In the genomic region with DNA sequence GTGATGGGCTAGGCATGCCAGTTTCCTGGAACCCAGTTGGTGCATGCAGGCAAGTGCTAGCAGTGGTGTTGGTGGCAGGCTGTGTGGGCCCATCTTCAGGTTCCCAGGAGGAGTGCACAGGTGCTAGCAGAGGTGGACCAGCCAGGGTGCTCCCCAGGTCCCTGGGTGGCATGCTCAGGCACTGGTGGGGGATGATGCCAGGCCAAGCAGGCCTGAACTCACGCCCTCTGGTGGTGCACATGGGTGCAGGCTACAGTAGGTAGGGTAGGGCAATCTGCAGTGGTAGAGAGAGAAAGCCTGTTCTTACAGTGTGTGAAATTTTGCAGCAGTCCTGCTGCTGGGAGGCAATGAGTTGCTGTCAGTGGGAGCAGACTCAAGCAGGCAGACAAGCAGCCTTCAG, we compare ENCODE assay signal across 15 cellular contexts.
DNase-seq lines count a peak whose midpoint lies in the region; FAIRE-seq and TF ChIP-seq lines count a peak whose summit lies in the region.
"Had no signal": no experiment of that assay in that cellular context is flagged by ENCODE, and none has a peak within 500 bp of the region (broad histone marks: within the 10 kb centered on the region; RNA-seq: fewer than 3 reads in every experiment).

No MANE protein-coding gene starts in this region.

- no peak overlapping the region for H3K4me3 Mint-ChIP-seq in endodermal cell
- H3K4me3 Mint-ChIP-seq in activated naive CD4-positive, alpha-beta T cell treated with anti-CD3 and anti-CD28 coated beads for 36 hours: no peak overlapping the region

- peak; percentile 13 for FAIRE-seq in urothelium cell line (lab: Jason Lieb, UNC)
- FAIRE-seq: H54 had no signal

- peaks cover 21% of the 10 kb centered on the region for H3K4me1 Mint-ChIP-seq in endodermal cell
- no peaks in the 10 kb centered on the region for H3K4me1 Mint-ChIP-seq in activated naive CD4-positive, alpha-beta T cell treated with anti-CD3 and anti-CD28 coated beads for 36 hours (ENCODE audit: low read depth)

- no peak overlapping the region for H3K27ac ChIP-seq in endodermal cell (ENCODE audit: low read depth, low read length)
- H3K27ac ChIP-seq: VCaP had no signal

- no peaks in the 10 kb centered on the region for H3K27me3 Mint-ChIP-seq in endodermal cell (ENCODE audit: insufficient read depth)
- no peaks in the 10 kb centered on the region for H3K27me3 Mint-ChIP-seq in activated naive CD4-positive, alpha-beta T cell treated with anti-CD3 and anti-CD28 coated beads for 36 hours (ENCODE audit: low read depth)

- H3K9ac ChIP-seq in endodermal cell (ENCODE audit: extremely low read depth, low read length, poor library complexity, severe bottlenecking): no peak overlapping the region

- H3K27me3 ChIP-seq in endodermal cell (ENCODE audit: control insufficient read depth, insufficient read depth, low read length, poor library complexity, severe bottlenecking): no peaks in the 10 kb centered on the region

- H3K36me3 Mint-ChIP-seq in endodermal cell (ENCODE audit: low read depth): peaks cover 5% of the 10 kb centered on the region
- H3K36me3 Mint-ChIP-seq in activated naive CD4-positive, alpha-beta T cell treated with anti-CD3 and anti-CD28 coated beads for 36 hours (ENCODE audit: low read depth): no peaks in the 10 kb centered on the region

- WGBS in endodermal cell (ENCODE audit: insufficient coverage in 1 of 2, insufficient read length in 1 of 2), 2 experiments: 59% methylated on average over 1 of the region's 1 CpG; no CpG with 5 or more reads in 1 of the 2 experiments

- peaks cover 9% of the 10 kb centered on the region for H3K9me3 ChIP-seq in endodermal cell (ENCODE audit: control insufficient read depth, low read length)
- H3K9me3 ChIP-seq: Caco-2 had no signal

- peak overlapping the region; percentile 44 for H3K27ac Mint-ChIP-seq in endodermal cell
- no peak overlapping the region for H3K27ac Mint-ChIP-seq in activated naive CD4-positive, alpha-beta T cell treated with anti-CD3 and anti-CD28 coated beads for 36 hours
- H3K27ac Mint-ChIP-seq: activated T-helper 2 cell treated with anti-CD3 and anti-CD28 coated beads, Interferon-gamma antibody, Interleukin-2, Interleukin-4, amounts not matched to agents 10 μg/mL and 5 μg/mL and 100 μg/mL, durations not matched to agents 14 hours and 24 hours and 36 hours had no signal

- H3K4me1 ChIP-seq in endodermal cell (ENCODE audit: control insufficient read depth, insufficient read depth, low read length): no peaks in the 10 kb centered on the region
- H3K4me1 ChIP-seq: Caco-2 had no signal

- DNase-seq in stimulated activated CD4-positive, alpha-beta T cell treated with anti-CD3 and anti-CD28 coated beads, Interleukin-15, amount 100 ng/mL, for 24 hours: peak; percentile 1
- DNase-seq in stimulated activated CD4-positive, alpha-beta T cell treated with anti-CD3 and anti-CD28 coated beads, Interleukin-12 subunit alpha, Interleukin-12 subunit beta, amount 100 ng/mL, for 4 hours: no peak
- DNase-seq in NB4 (ENCODE audit: low read depth) (peak; percentile 30), endodermal cell (peak; percentile 75), urothelium cell line (ENCODE audit: low spot score) (no peak), NCI-H1417 treated with DMSO at 0.1 percent for 48 hours (lab: John Stamatoyannopoulos, UW) (no peak), GM19238 (ENCODE audit: insufficient read length, low spot score) (no peak)
- no peak for DNase-seq in activated naive CD4-positive, alpha-beta T cell treated with anti-CD3 and anti-CD28 coated beads for 36 hours
- DNase-seq: GF-D8, Kasumi-1, NCI-H510A had no signal

- H3K9me3 Mint-ChIP-seq in endodermal cell: peaks cover 16% of the 10 kb centered on the region
- H3K9me3 Mint-ChIP-seq in activated naive CD4-positive, alpha-beta T cell treated with anti-CD3 and anti-CD28 coated beads for 36 hours: peaks cover 19% of the 10 kb centered on the region

- no peaks in the 10 kb centered on the region for H3K36me3 ChIP-seq in endodermal cell (ENCODE audit: control insufficient read depth, insufficient read depth, low read length)

- TF ChIP-seq CTCF in NB4 (IDR thresholded peaks at IDR 0.05; ENCODE audit: low read depth, low read length) (peak; percentile 54), endodermal cell (conservative IDR thresholded peaks at IDR 0.05) (peak; percentile 81)

- H3K4me3 ChIP-seq in NB4 (ENCODE audit: low read depth, low read length) (no peak overlapping the region), endodermal cell (ENCODE audit: low read length) (no peak overlapping the region)

- CTCF ChIA-PET in activated naive CD4-positive, alpha-beta T cell treated with anti-CD3 and anti-CD28 coated beads for 36 hours (lab: Charles Lee): no interaction called here

- intact Hi-C loops in activated naive CD4-positive, alpha-beta T cell treated with anti-CD3 and anti-CD28 coated beads for 36 hours (cut with micrococcal nuclease): no loop called here

- no peak for TF ChIP-seq POLR2A in NB4 (IDR thresholded peaks at IDR 0.05; ENCODE audit: extremely low read depth, insufficient read length)

Comparison
In these comparisons a context has a peak if more than half of its experiments do, and no peak if none do; other contexts are left out.
1. DNase-seq: peak in stimulated activated CD4-positive, alpha-beta T cell treated with anti-CD3 and anti-CD28 coated beads, Interleukin-15, amount 100 ng/mL, for 24 hours (single experiment), NB4 (single experiment) and endodermal cell (single experiment); none in stimulated activated CD4-positive, alpha-beta T cell treated with anti-CD3 and anti-CD28 coated beads, Interleukin-12 subunit alpha, Interleukin-12 subunit beta, amount 100 ng/mL, for 4 hours (single experiment), urothelium cell line (single experiment), NCI-H1417 treated with DMSO at 0.1 percent for 48 hours (single experiment), activated naive CD4-positive, alpha-beta T cell treated with anti-CD3 and anti-CD28 coated beads for 36 hours (single experiment) and GM19238 (single experiment).